8 cellular contexts compared by ENCODE assay signal in genomic region chr11:57460017-57460755, GRCh38. TPM values are rescaled to one million over a fixed set of nuclear protein-coding genes. Genes with fewer than 3 reads are reported as not detected.
DNase-seq lines count a peak whose midpoint lies in the region; ATAC-seq, FAIRE-seq and TF ChIP-seq lines count a peak whose summit lies in the region.

Gene RTN4RL2 (plus strand): TSS chr11:57460528. CDS start chr11:57460866, 338 bp downstream.

- H3K36me3 ChIP-seq in muscle layer of colon (ENCODE audit: insufficient read depth, low read length) (no peaks in the 10 kb centered on the region), upper lobe of left lung (no peaks in the 10 kb centered on the region)

- H3K27ac Mint-ChIP-seq in activated CD4-positive, alpha-beta T cell treated with anti-CD3 and anti-CD28 coated beads, Interleukin-2, amount 10 ng/mL, durations not matched to agents 24 days and 14 days: peak within 1 kb of the TSS; percentile 7
- no peak within 1 kb of the TSS for H3K27ac Mint-ChIP-seq in endothelial cell (ENCODE audit: unreplicated experiment)

- H3K9ac ChIP-seq in muscle layer of colon (ENCODE audit: low read length): no peak within 1 kb of the TSS

- H3K9me3 Mint-ChIP-seq in activated CD4-positive, alpha-beta T cell treated with anti-CD3 and anti-CD28 coated beads, Interleukin-2, amount 10 ng/mL, durations not matched to agents 24 days and 14 days: no peaks in the 10 kb centered on the region
- H3K9me3 Mint-ChIP-seq in endothelial cell (ENCODE audit: unreplicated experiment): no peaks in the 10 kb centered on the region

- peaks cover 26% of the 10 kb centered on the region for H3K4me1 Mint-ChIP-seq in activated CD4-positive, alpha-beta T cell treated with anti-CD3 and anti-CD28 coated beads, Interleukin-2, amount 10 ng/mL, durations not matched to agents 24 days and 14 days
- peaks cover 21% of the 10 kb centered on the region for H3K4me1 Mint-ChIP-seq in endothelial cell (ENCODE audit: unreplicated experiment)

- no peak for TF ChIP-seq EP300 in upper lobe of left lung (IDR thresholded peaks at IDR 0.05)

- H3K4me1 ChIP-seq in muscle layer of colon (ENCODE audit: insufficient read depth, low read length): peaks cover 25% of the 10 kb centered on the region
- peaks cover 39 to 44% (median 40%) of the 10 kb centered on the region in 4 donors for H3K4me1 ChIP-seq in upper lobe of left lung

- TF ChIP-seq POLR2A in H54 (IDR thresholded peaks at IDR 0.05; ENCODE audit: low read depth, low read length): 0 out of 2 replicates have a peak, but pooled peaks have one; percentile 42
- TF ChIP-seq POLR2A in upper lobe of left lung (IDR thresholded peaks at IDR 0.05): no peak

- no peak for FAIRE-seq in H54 (lab: Jason Lieb, UNC)

- H3K27me3 ChIP-seq in muscle layer of colon (ENCODE audit: control insufficient read depth in 1 of 2, insufficient read depth in 2 of 2, low read length in 2 of 2): peaks cover 30 to 62% of the 10 kb centered on the region in 2 donors
- peaks cover 0 to 38% (median 15%) of the 10 kb centered on the region in 4 donors for H3K27me3 ChIP-seq in upper lobe of left lung

- intact Hi-C loops in activated CD4-positive, alpha-beta T cell treated with anti-CD3 and anti-CD28 coated beads, Interleukin-2, amount 10 ng/mL, durations not matched to agents 24 days and 14 days (cut with micrococcal nuclease): no loop called here

- TF ChIP-seq CTCF in endothelial cell (IDR thresholded peaks at IDR 0.05; ENCODE audit: unreplicated experiment) (peak; percentile 45), upper lobe of left lung (IDR thresholded peaks at IDR 0.05) (peak in 2 of 6 experiments; percentile 10 to 24)

- H3K4me3 ChIP-seq in muscle layer of colon (ENCODE audit: low read depth in 1 of 2, low read length in 2 of 2) (peak within 1 kb of the TSS; percentile 13 to 24), upper lobe of left lung (peak within 1 kb of the TSS; percentile 22 to 56 (median 50))

- H3K4me3 Mint-ChIP-seq in activated CD4-positive, alpha-beta T cell treated with anti-CD3 and anti-CD28 coated beads, Interleukin-2, amount 10 ng/mL, durations not matched to agents 24 days and 14 days: peak within 1 kb of the TSS; percentile 68
- peak within 1 kb of the TSS; percentile 88 for H3K4me3 Mint-ChIP-seq in endothelial cell (ENCODE audit: unreplicated experiment)

- 1% methylated on average over 19 to 36 of the region's 66 CpGs for WGBS in upper lobe of left lung, 2 donors

- DNase-seq in COLO829 (ENCODE audit: low spot score) (peak; percentile 74), H54 (ENCODE audit: insufficient read length, low spot score) (peak; percentile 82), NCI-H2227 (lab: John Stamatoyannopoulos, UW; ENCODE audit: unreplicated experiment) (peak; percentile 81), endothelial cell (ENCODE audit: low spot score) (peak; percentile 51), upper lobe of left lung (peak in 1 of 2 donors; percentile 91)
- peak; percentile 82 for DNase-seq in activated CD4-positive, alpha-beta T cell treated with anti-CD3 and anti-CD28 coated beads, Interleukin-2, amount 10 ng/mL, durations not matched to agents 24 days and 14 days

- peaks cover 54% of the 10 kb centered on the region for H3K27me3 Mint-ChIP-seq in activated CD4-positive, alpha-beta T cell treated with anti-CD3 and anti-CD28 coated beads, Interleukin-2, amount 10 ng/mL, durations not matched to agents 24 days and 14 days
- peaks cover 38% of the 10 kb centered on the region for H3K27me3 Mint-ChIP-seq in endothelial cell (ENCODE audit: unreplicated experiment)

- no peaks in the 10 kb centered on the region for H3K36me3 Mint-ChIP-seq in activated CD4-positive, alpha-beta T cell treated with anti-CD3 and anti-CD28 coated beads, Interleukin-2, amount 10 ng/mL, durations not matched to agents 24 days and 14 days (ENCODE audit: low read depth)
- H3K36me3 Mint-ChIP-seq in endothelial cell (ENCODE audit: low read depth, unreplicated experiment): no peaks in the 10 kb centered on the region

- H3K9me3 ChIP-seq in muscle layer of colon (ENCODE audit: low read length) (no peaks in the 10 kb centered on the region), upper lobe of left lung (no peaks in the 10 kb centered on the region)

- peak in 1 of 2 donors; percentile 61 for ATAC-seq in upper lobe of left lung (ENCODE audit: low FRiP score in 2 of 2)
- no peak for ATAC-seq in HG03139 (IDR thresholded peaks at IDR 0.05; ENCODE audit: unreplicated experiment)

- H3K27ac ChIP-seq in muscle layer of colon (ENCODE audit: low read depth, low read length): no peak within 1 kb of the TSS
- H3K27ac ChIP-seq in upper lobe of left lung: no peak within 1 kb of the TSS

RNA-seq across cellular contexts. Expression of gene RTN4RL2, which starts in this region (rescaled TPM):
- 0.23 and 0.26 TPM in 2 replicates for total RNA-seq in activated CD4-positive, alpha-beta T cell treated with anti-CD3 and anti-CD28 coated beads, Interleukin-2, amount 10 ng/mL, durations not matched to agents 24 days and 14 days
- total RNA-seq in endothelial cell (ENCODE audit: unreplicated experiment): 0.62 TPM
- 1 to 10 TPM in 5 of 6 donors, not detected in 1; 1.1 to 4.1 (median 2.0) TPM for total RNA-seq in upper lobe of left lung

Comparison
In these comparisons a context has a peak if more than half of its experiments do, and no peak if none do; other contexts are left out.
1. Peak in DNase-seq in activated CD4-positive, alpha-beta T cell treated with anti-CD3 and anti-CD28 coated beads, Interleukin-2, amount 10 ng/mL, durations not matched to agents 24 days and 14 days; RNA of the gene not detected or under 1 TPM.
2. Peak in DNase-seq in endothelial cell; RNA of the gene not detected or under 1 TPM.